8 cellular contexts compared by ENCODE assay signal in the genomic region with DNA sequence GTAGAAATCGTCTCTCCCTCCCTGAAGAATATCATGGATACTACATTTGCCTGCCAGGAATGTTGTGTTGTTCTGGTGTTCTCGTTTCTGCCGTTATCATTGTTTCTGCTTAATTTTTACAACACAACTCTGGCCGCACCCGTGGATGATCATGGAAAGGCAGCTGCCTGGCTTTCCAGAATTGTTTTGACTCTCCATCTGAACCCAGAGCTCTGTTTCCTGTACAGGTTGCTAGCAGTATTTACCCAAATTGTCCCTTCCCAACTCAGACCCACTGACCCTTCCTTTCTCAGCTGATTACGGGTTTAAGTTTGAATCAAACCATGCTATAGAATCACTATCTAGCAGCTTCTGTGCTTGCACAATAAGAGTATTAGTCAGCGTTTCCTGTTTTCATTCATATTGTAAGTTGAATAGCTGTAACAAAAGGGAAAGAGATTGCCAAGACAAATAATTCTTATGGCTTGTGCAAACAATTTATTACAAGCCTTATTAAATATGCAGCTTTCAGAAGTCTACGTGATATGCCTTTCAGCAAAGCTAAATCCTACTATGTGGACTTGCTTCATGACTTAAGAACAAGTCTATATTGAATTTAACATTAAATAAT.
DNase-seq lines count a peak whose midpoint lies in the region; ATAC-seq, FAIRE-seq and TF ChIP-seq lines count a peak whose summit lies in the region.

No MANE protein-coding gene starts in this region.

- TF ChIP-seq CTCF in C4-2B (conservative IDR thresholded peaks at IDR 0.05) = no peak
- TF ChIP-seq CTCF in thyroid gland (IDR thresholded peaks at IDR 0.05) = no peak

- peaks cover 22% of the 10 kb centered on the region for H3K4me1 Mint-ChIP-seq in T-helper 17 cell

- H3K27ac Mint-ChIP-seq in T-helper 17 cell = peak overlapping the region; percentile 14

- no peaks in the 10 kb centered on the region for H3K9me3 ChIP-seq in T-helper 17 cell (ENCODE audit: control insufficient read depth, low read length, poor library complexity, severe bottlenecking)
- H3K9me3 ChIP-seq in thyroid gland = no peaks in the 10 kb centered on the region

- intact Hi-C loops in thyroid gland (cut with DNase I) = no loop called here

- TF ChIP-seq POLR2A in thyroid gland (IDR thresholded peaks at IDR 0.05) = no peak

- no peak overlapping the region for H3K4me3 ChIP-seq in thyroid gland (replicated peaks in 1 of 3)

- no peak overlapping the region for H3K4me3 Mint-ChIP-seq in T-helper 17 cell

- peaks cover 0 to 7% of the 10 kb centered on the region in 2 donors for H3K4me1 ChIP-seq in thyroid gland

- 61% methylated on average over 8 of the region's 8 CpGs for WGBS in thyroid gland, 2 donors

- H3K27ac ChIP-seq in C4-2B (peak overlapping the region; percentile 59), thyroid gland (peak overlapping the region in 2 of 3 donors; percentile 17 to 35)

- DNase-seq in HTR-8/SVneo (ENCODE audit: insufficient read length, low spot score) (peak; percentile 54), T-helper 17 cell (no peak), glomerular endothelial cell (ENCODE audit: extremely low read depth, low read depth, low spot score) (peak; percentile 99), thyroid gland (no peak), cerebellar nuclear complex (lab: John Stamatoyannopoulos, UW) (no peak), frontal cortex (ENCODE audit: low spot score in 2 of 2) (no peak)

- no peaks in the 10 kb centered on the region for H3K36me3 Mint-ChIP-seq in T-helper 17 cell (ENCODE audit: low read depth)

- no peaks in the 10 kb centered on the region for H3K27me3 Mint-ChIP-seq in T-helper 17 cell

- H3K27me3 ChIP-seq in thyroid gland = no peaks in the 10 kb centered on the region

- no peak for FAIRE-seq in HTR-8/SVneo (lab: Jason Lieb, UNC)
- FAIRE-seq in frontal cortex (lab: Jason Lieb, UNC) = no peak

- H3K36me3 ChIP-seq in thyroid gland = no peaks in the 10 kb centered on the region

- no peak for ATAC-seq in T-helper 17 cell
- no peak for ATAC-seq in GM19452 (IDR thresholded peaks at IDR 0.05; ENCODE audit: unreplicated experiment)

Comparison
In these comparisons a context has a peak if more than half of its experiments do, and no peak if none do; other contexts are left out.
1. DNase-seq: peak in HTR-8/SVneo (single experiment) and glomerular endothelial cell (single experiment); none in T-helper 17 cell (0 of 3), thyroid gland (0 of 2), cerebellar nuclear complex (0 of 2) and frontal cortex (0 of 2).